In the genomic region with DNA sequence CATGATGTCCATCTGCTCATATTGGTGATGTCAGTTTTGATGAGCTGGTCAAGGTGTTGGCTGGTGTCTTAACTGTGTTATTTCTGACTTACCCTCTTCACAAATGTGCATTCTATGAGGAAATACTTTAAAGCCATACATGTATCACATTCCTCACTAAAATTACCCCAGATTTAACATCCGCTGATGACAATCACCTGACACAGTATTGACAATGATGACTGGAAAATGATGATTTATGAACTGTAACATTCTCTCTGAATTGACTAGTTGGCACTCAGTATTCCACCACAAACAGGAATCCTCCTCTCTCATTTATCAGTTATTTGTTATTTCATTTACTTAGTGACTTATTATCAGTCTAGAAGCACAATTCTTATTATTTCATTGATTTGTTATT, we compare ENCODE assay signal across 38 cellular contexts.
"Had no signal": no experiment of that assay in that cellular context is flagged by ENCODE, and none has a peak within 500 bp of the region (broad histone marks: within the 10 kb centered on the region; RNA-seq: fewer than 3 reads in every experiment).

No MANE protein-coding gene starts in this region.

- H3K9me3 Mint-ChIP-seq: activated CD4-positive, alpha-beta memory T cell treated with anti-CD3 and anti-CD28 coated beads for 36 hours; activated CD4-positive, alpha-beta T cell treated with anti-CD3 and anti-CD28 coated beads, Interleukin-2, amount 10 ng/mL, durations not matched to agents 24 days and 14 days; activated naive CD4-positive, alpha-beta T cell treated with anti-CD3 and anti-CD28 coated beads for 36 hours; activated naive CD4-positive, alpha-beta T cell treated with anti-CD3 and anti-CD28 coated beads, Interleukin-2, amount 50 U/mL, for 24 hours; activated naive CD8-positive, alpha-beta T cell treated with anti-CD3 and anti-CD28 coated beads for 36 hours; activated naive CD8-positive, alpha-beta T cell treated with anti-CD3 and anti-CD28 coated beads, Interleukin-2, amount 50 U/mL, for 24 hours; activated T-helper 1 cell treated with anti-CD3 and anti-CD28 coated beads, Interleukin-12 subunit alpha, Interleukin-12 subunit beta, Interleukin-2, Interleukin-4 antibody, amounts not matched to agents 30 ng/mL and 10 ng/mL and 1 ng/mL, durations not matched to agents 14 hours and 24 hours and 36 hours; activated T-helper 2 cell treated with anti-CD3 and anti-CD28 coated beads, Interferon-gamma antibody, Interleukin-2, Interleukin-4, amounts not matched to agents 10 μg/mL and 5 μg/mL and 100 μg/mL, durations not matched to agents 14 hours and 24 hours and 36 hours; dendritic cell treated with granulocyte-macrophage colony-stimulating factor and Interleukin-4, amounts not matched to agents 40 ng/mL and 50 ng/mL, for 4 days; effector memory CD8-positive, alpha-beta T cell; T-helper 2 cell treated with Interferon-gamma antibody and Interleukin-4, amounts not matched to agents 5 μg/mL and 100 μg/mL, for 36 hours had no signal

- H3K27me3 ChIP-seq: adrenal gland, body of pancreas, cardiac muscle cell, dorsolateral prefrontal cortex, esophagus muscularis mucosa, gastrocnemius medialis, heart left ventricle had no signal

- H3K27me3 Mint-ChIP-seq: activated CD4-positive, alpha-beta memory T cell treated with anti-CD3 and anti-CD28 coated beads for 36 hours; activated CD4-positive, alpha-beta T cell treated with anti-CD3 and anti-CD28 coated beads for 36 hours; activated CD4-positive, alpha-beta T cell treated with anti-CD3 and anti-CD28 coated beads, Interleukin-2, amount 10 ng/mL, durations not matched to agents 24 days and 14 days; activated CD8-positive, alpha-beta memory T cell treated with anti-CD3 and anti-CD28 coated beads, Interleukin-2, amount 10 ng/mL, durations not matched to agents 7 days and 5 days; activated naive CD4-positive, alpha-beta T cell treated with anti-CD3 and anti-CD28 coated beads, Interleukin-2, amount 50 U/mL, for 24 hours; activated naive CD8-positive, alpha-beta T cell treated with anti-CD3 and anti-CD28 coated beads for 36 hours; activated naive CD8-positive, alpha-beta T cell treated with anti-CD3 and anti-CD28 coated beads, Interleukin-2, amount 50 U/mL, for 24 hours; dendritic cell treated with granulocyte-macrophage colony-stimulating factor and Interleukin-4, amounts not matched to agents 40 ng/mL and 50 ng/mL, for 4 days; effector memory CD8-positive, alpha-beta T cell had no signal

- H3K4me3 ChIP-seq: adrenal gland, body of pancreas, cardiac muscle cell, coronary artery, dorsolateral prefrontal cortex, esophagus muscularis mucosa, gastrocnemius medialis, heart left ventricle had no signal

- H3K27ac ChIP-seq: adrenal gland, body of pancreas, cardiac muscle cell, coronary artery, dorsolateral prefrontal cortex, esophagus muscularis mucosa, foreskin keratinocyte, gastrocnemius medialis, heart left ventricle, WERI-Rb-1 had no signal

- H3K4me1 ChIP-seq: adrenal gland, body of pancreas, esophagus muscularis mucosa, foreskin keratinocyte, gastrocnemius medialis, heart left ventricle had no signal

- H3K9me3 ChIP-seq: adrenal gland, body of pancreas, esophagus muscularis mucosa, gastrocnemius medialis, heart left ventricle had no signal

- H3K36me3 Mint-ChIP-seq: activated CD4-positive, alpha-beta memory T cell treated with anti-CD3 and anti-CD28 coated beads for 36 hours; activated CD8-positive, alpha-beta memory T cell treated with anti-CD3 and anti-CD28 coated beads, Interleukin-2, amount 10 ng/mL, durations not matched to agents 7 days and 5 days; activated naive CD4-positive, alpha-beta T cell treated with anti-CD3 and anti-CD28 coated beads, Interleukin-2, amount 50 U/mL, for 24 hours; activated naive CD8-positive, alpha-beta T cell treated with anti-CD3 and anti-CD28 coated beads for 36 hours had no signal

- DNase-seq: activated CD4-positive, alpha-beta memory T cell treated with anti-CD3 and anti-CD28 coated beads for 36 hours; activated CD4-positive, alpha-beta T cell treated with anti-CD3 and anti-CD28 coated beads for 36 hours; activated CD4-positive, alpha-beta T cell treated with anti-CD3 and anti-CD28 coated beads, Interleukin-2, amount 10 ng/mL, durations not matched to agents 24 days and 14 days; activated CD4-positive, CD25-positive, alpha-beta regulatory T cell; activated CD4-positive, CD25-positive, alpha-beta regulatory T cell treated with anti-CD3 and anti-CD28 coated beads, Interleukin-2, amount 50 U/mL, for 72 hours; activated CD8-positive, alpha-beta memory T cell treated with anti-CD3 and anti-CD28 coated beads, Interleukin-2, amount 10 ng/mL, durations not matched to agents 7 days and 5 days; activated CD8-positive, alpha-beta memory T cell treated with anti-CD3 and anti-CD28 coated beads, Interleukin-2, amount 50 U/mL, for 4 hours; activated CD8-positive, alpha-beta T cell treated with anti-CD3 and anti-CD28 coated beads, Interleukin-2, amount 10 ng/mL, durations not matched to agents 7 days and 5 days; activated effector memory CD4-positive, alpha-beta T cell treated with anti-CD3 and anti-CD28 coated beads, Interleukin-2, amount 50 U/mL, for 16 hours; activated naive CD4-positive, alpha-beta T cell treated with anti-CD3 and anti-CD28 coated beads for 36 hours; activated naive CD8-positive, alpha-beta T cell treated with anti-CD3 and anti-CD28 coated beads for 36 hours; activated naive CD8-positive, alpha-beta T cell treated with anti-CD3 and anti-CD28 coated beads, Interleukin-2, amount 50 U/mL, for 24 hours; activated T-cell treated with anti-CD3 and anti-CD28 coated beads, Interleukin-2, amount 50 U/mL, for 1 hour; activated T-cell treated with anti-CD3 and anti-CD28 coated beads, Interleukin-2, amount 50 U/mL, for 48 hours; adrenal gland; amygdala; aorta; body of pancreas; central memory CD4-positive, alpha-beta T cell; cerebellar nuclear complex; dorsolateral prefrontal cortex; effector memory CD8-positive, alpha-beta T cell; erythroblast; gastrocnemius medialis; glutamatergic neuron; heart left ventricle; T-helper 17 cell; T1000; WERI-Rb-1 had no signal

- ATAC-seq: activated CD4-positive, alpha-beta T cell treated with anti-CD3 and anti-CD28 coated beads for 36 hours; activated CD8-positive, alpha-beta memory T cell treated with anti-CD3 and anti-CD28 coated beads, Interleukin-2, amount 10 ng/mL, durations not matched to agents 7 days and 5 days; activated CD8-positive, alpha-beta T cell treated with anti-CD3 and anti-CD28 coated beads, Interleukin-2, amount 10 ng/mL, durations not matched to agents 7 days and 5 days; activated naive CD8-positive, alpha-beta T cell treated with anti-CD3 and anti-CD28 coated beads, Interleukin-2, amount 50 U/mL, for 24 hours; body of pancreas; effector memory CD8-positive, alpha-beta T cell; gastrocnemius medialis; heart left ventricle; T-helper 17 cell had no signal

- H3K4me1 Mint-ChIP-seq: activated CD4-positive, alpha-beta T cell treated with anti-CD3 and anti-CD28 coated beads for 36 hours; activated CD4-positive, alpha-beta T cell treated with anti-CD3 and anti-CD28 coated beads, Interleukin-2, amount 10 ng/mL, durations not matched to agents 24 days and 14 days; activated CD8-positive, alpha-beta memory T cell treated with anti-CD3 and anti-CD28 coated beads, Interleukin-2, amount 10 ng/mL, durations not matched to agents 7 days and 5 days; activated naive CD4-positive, alpha-beta T cell treated with anti-CD3 and anti-CD28 coated beads, Interleukin-2, amount 50 U/mL, for 24 hours; activated naive CD8-positive, alpha-beta T cell treated with anti-CD3 and anti-CD28 coated beads, Interleukin-2, amount 50 U/mL, for 24 hours had no signal

- H3K27ac Mint-ChIP-seq: activated CD4-positive, alpha-beta memory T cell treated with anti-CD3 and anti-CD28 coated beads for 36 hours; activated CD4-positive, alpha-beta T cell treated with anti-CD3 and anti-CD28 coated beads for 36 hours; activated CD4-positive, alpha-beta T cell treated with anti-CD3 and anti-CD28 coated beads, Interleukin-2, amount 10 ng/mL, durations not matched to agents 24 days and 14 days; activated CD8-positive, alpha-beta memory T cell treated with anti-CD3 and anti-CD28 coated beads, Interleukin-2, amount 10 ng/mL, durations not matched to agents 7 days and 5 days; activated CD8-positive, alpha-beta T cell treated with anti-CD3 and anti-CD28 coated beads, Interleukin-2, amount 10 ng/mL, durations not matched to agents 7 days and 5 days; activated naive CD4-positive, alpha-beta T cell treated with anti-CD3 and anti-CD28 coated beads for 36 hours; activated naive CD4-positive, alpha-beta T cell treated with anti-CD3 and anti-CD28 coated beads, Interleukin-2, amount 50 U/mL, for 24 hours; activated naive CD8-positive, alpha-beta T cell treated with anti-CD3 and anti-CD28 coated beads for 36 hours; activated naive CD8-positive, alpha-beta T cell treated with anti-CD3 and anti-CD28 coated beads, Interleukin-2, amount 50 U/mL, for 24 hours; activated T-helper 1 cell treated with anti-CD3 and anti-CD28 coated beads, Interleukin-12 subunit alpha, Interleukin-12 subunit beta, Interleukin-2, Interleukin-4 antibody, amounts not matched to agents 30 ng/mL and 10 ng/mL and 1 ng/mL, durations not matched to agents 14 hours and 24 hours and 36 hours; activated T-helper 2 cell treated with anti-CD3 and anti-CD28 coated beads, Interferon-gamma antibody, Interleukin-2, Interleukin-4, amounts not matched to agents 10 μg/mL and 5 μg/mL and 100 μg/mL, durations not matched to agents 14 hours and 24 hours and 36 hours; dendritic cell treated with granulocyte-macrophage colony-stimulating factor and Interleukin-4, amounts not matched to agents 40 ng/mL and 50 ng/mL, for 4 days; effector memory CD8-positive, alpha-beta T cell; T-helper 17 cell; T-helper 2 cell treated with Interferon-gamma antibody and Interleukin-4, amounts not matched to agents 5 μg/mL and 100 μg/mL, for 36 hours had no signal

- H3K36me3 ChIP-seq: adrenal gland, cardiac muscle cell, esophagus muscularis mucosa, gastrocnemius medialis, heart left ventricle, WERI-Rb-1 had no signal

- H3K4me3 Mint-ChIP-seq: activated CD4-positive, alpha-beta memory T cell treated with anti-CD3 and anti-CD28 coated beads for 36 hours; activated CD4-positive, alpha-beta T cell treated with anti-CD3 and anti-CD28 coated beads for 36 hours; activated CD4-positive, alpha-beta T cell treated with anti-CD3 and anti-CD28 coated beads, Interleukin-2, amount 10 ng/mL, durations not matched to agents 24 days and 14 days; activated CD8-positive, alpha-beta memory T cell treated with anti-CD3 and anti-CD28 coated beads, Interleukin-2, amount 10 ng/mL, durations not matched to agents 7 days and 5 days; activated CD8-positive, alpha-beta T cell treated with anti-CD3 and anti-CD28 coated beads, Interleukin-2, amount 10 ng/mL, durations not matched to agents 7 days and 5 days; activated naive CD4-positive, alpha-beta T cell treated with anti-CD3 and anti-CD28 coated beads for 36 hours; activated naive CD4-positive, alpha-beta T cell treated with anti-CD3 and anti-CD28 coated beads, Interleukin-2, amount 50 U/mL, for 24 hours; activated naive CD8-positive, alpha-beta T cell treated with anti-CD3 and anti-CD28 coated beads for 36 hours; activated naive CD8-positive, alpha-beta T cell treated with anti-CD3 and anti-CD28 coated beads, Interleukin-2, amount 50 U/mL, for 24 hours; activated T-helper 1 cell treated with anti-CD3 and anti-CD28 coated beads, Interleukin-12 subunit alpha, Interleukin-12 subunit beta, Interleukin-2, Interleukin-4 antibody, amounts not matched to agents 30 ng/mL and 10 ng/mL and 1 ng/mL, durations not matched to agents 14 hours and 24 hours and 36 hours; dendritic cell treated with granulocyte-macrophage colony-stimulating factor and Interleukin-4, amounts not matched to agents 40 ng/mL and 50 ng/mL, for 4 days; effector memory CD8-positive, alpha-beta T cell; T-helper 17 cell; T-helper 2 cell treated with Interferon-gamma antibody and Interleukin-4, amounts not matched to agents 5 μg/mL and 100 μg/mL, for 36 hours had no signal
